8 cellular contexts compared by ENCODE assay signal in the genomic region with DNA sequence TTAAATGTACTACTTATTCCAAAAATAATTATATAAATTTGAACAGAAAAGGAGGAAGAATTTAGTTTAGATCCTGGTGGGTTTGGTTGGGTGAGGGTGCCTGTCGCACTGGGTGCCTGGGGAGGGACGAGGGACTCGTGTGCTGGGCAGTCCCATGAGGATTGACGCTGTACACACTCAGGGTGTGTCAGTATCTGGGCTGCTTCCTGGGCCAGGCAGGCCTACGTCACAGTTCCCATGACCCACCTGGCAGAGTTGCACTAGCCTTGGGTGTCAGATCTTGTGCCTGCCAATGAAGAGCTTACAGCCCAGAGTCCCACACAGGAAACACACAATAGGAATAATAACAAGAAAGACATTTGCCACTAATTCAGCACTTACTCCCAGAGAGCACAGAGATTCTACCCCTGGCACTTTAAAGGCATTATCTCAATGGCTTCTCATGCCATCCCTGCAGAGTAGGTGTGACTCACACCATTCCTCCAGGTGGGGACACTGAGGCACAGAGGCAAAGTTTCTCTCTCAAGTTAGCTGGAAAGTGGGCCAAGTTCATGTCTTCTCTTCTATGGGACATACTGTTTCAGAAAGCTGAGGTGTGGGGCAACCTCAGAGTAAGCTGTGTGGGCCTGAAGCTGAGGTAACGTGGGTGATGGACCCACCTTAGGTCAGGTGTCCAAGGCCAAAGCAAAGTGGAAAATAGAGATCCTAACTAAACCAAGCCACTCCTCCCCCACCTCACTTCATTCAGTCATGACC. TPM values are rescaled to one million over a fixed set of nuclear protein-coding genes. Genes with fewer than 3 reads are reported as not detected.
DNase-seq lines count a peak whose midpoint lies in the region; ATAC-seq and TF ChIP-seq lines count a peak whose summit lies in the region.

No MANE protein-coding gene starts in this region.

- ATAC-seq in GM21576 (IDR thresholded peaks at IDR 0.05; ENCODE audit: unreplicated experiment) (peak; percentile 51), foreskin keratinocyte (peak; percentile 56)

- no peaks in the 10 kb centered on the region for H3K36me3 ChIP-seq in skeletal muscle tissue (ENCODE audit: control insufficient read depth in 3 of 3, insufficient read depth in 3 of 3, low read length in 3 of 3)

- peak overlapping the region in 2 of 3 donors; percentile 4 to 77 for H3K9ac ChIP-seq in skeletal muscle tissue (ENCODE audit: low read depth in 1 of 3, low read length in 3 of 3)

- H3K27me3 ChIP-seq in foreskin keratinocyte = no peaks in the 10 kb centered on the region
- no peaks in the 10 kb centered on the region for H3K27me3 ChIP-seq in skeletal muscle tissue (ENCODE audit: control insufficient read depth in 3 of 3, insufficient read depth in 3 of 3, low read length in 3 of 3)

- H3K27ac ChIP-seq in foreskin keratinocyte (peak overlapping the region; percentile 98), skeletal muscle tissue (ENCODE audit: low read depth, low read length) (peak overlapping the region; percentile 75)

- no peaks in the 10 kb centered on the region for H3K9me3 ChIP-seq in skeletal muscle tissue (ENCODE audit: control insufficient read depth in 3 of 3, low read length in 3 of 3)

- H3K4me1 ChIP-seq in foreskin keratinocyte = peaks cover 38% of the 10 kb centered on the region
- peaks cover 54 to 60% (median 60%) of the 10 kb centered on the region in 3 donors for H3K4me1 ChIP-seq in skeletal muscle tissue (ENCODE audit: control insufficient read depth in 3 of 3, insufficient read depth in 3 of 3, low read length in 3 of 3)

- no peak for TF ChIP-seq CTCF in foreskin keratinocyte (conservative IDR thresholded peaks at IDR 0.05)

- DNase-seq in activated CD8-positive, alpha-beta memory T cell treated with anti-CD3 and anti-CD28 coated beads, Interleukin-2, amount 50 U/mL, for 1 hour (ENCODE audit: extremely low read depth) = peak; percentile 29
- peak in 1 of 2 donors; percentile 65 for DNase-seq in foreskin keratinocyte
- DNase-seq in cerebellar cortex (ENCODE audit: low spot score) = no peak
- no peak for DNase-seq in DMS 273 (lab: John Stamatoyannopoulos, UW; ENCODE audit: unreplicated experiment)
- no peak for DNase-seq in dedifferentiated amniotic fluid mesenchymal stem cell (ENCODE audit: extremely low spot score)
- no peak for DNase-seq in NCI-H69 (lab: John Stamatoyannopoulos, UW)

- peak overlapping the region in 2 of 3 donors; percentile 5 to 22 for H3K4me3 ChIP-seq in skeletal muscle tissue (ENCODE audit: low read length in 3 of 3)

RNA-seq across cellular contexts. Expression of a gene that starts 1.3 kb away (rescaled TPM):
- total RNA-seq in foreskin keratinocyte (2.9 and 5.3 TPM in 2 replicates), skeletal muscle tissue (1.6 TPM)
- 3.8 and 6.3 TPM in 2 replicates for polyA plus RNA-seq in foreskin keratinocyte
